ENCODE assay signal across 8 cellular contexts in genomic region chr6:20056350-20056992, GRCh38.
DNase-seq lines count a peak whose midpoint lies in the region; ATAC-seq, FAIRE-seq and TF ChIP-seq lines count a peak whose summit lies in the region.

No MANE protein-coding gene starts in this region.

- peak; percentile 90 for TF ChIP-seq CTCF in neural cell (IDR thresholded peaks at IDR 0.05; ENCODE audit: poor library complexity, severe bottlenecking)

- H3K36me3 ChIP-seq in NT2/D1 (ENCODE audit: insufficient read depth, insufficient read length, low read length) (no peaks in the 10 kb centered on the region), neural cell (ENCODE audit: insufficient read depth, low read length) (no peaks in the 10 kb centered on the region)

- H3K4me2 ChIP-seq in neural cell (ENCODE audit: low read length) = no peak overlapping the region

- H3K4me3 ChIP-seq in NT2/D1 (ENCODE audit: insufficient read length, low read depth) (no peak overlapping the region), neural cell (ENCODE audit: low read length) (peak overlapping the region; percentile 2)

- ATAC-seq in GM18873 (IDR thresholded peaks at IDR 0.05; ENCODE audit: low FRiP score, unreplicated experiment) = peak; percentile 72
- ATAC-seq in GM21786 (IDR thresholded peaks at IDR 0.05; ENCODE audit: unreplicated experiment) = no peak

- peak; percentile 95 for TF ChIP-seq RAD21 in neural cell (conservative IDR thresholded peaks at IDR 0.05)

- H4K20me1 ChIP-seq in neural cell (ENCODE audit: insufficient read depth) = no peaks in the 10 kb centered on the region

- H3K79me2 ChIP-seq in neural cell (replicated peaks; ENCODE audit: insufficient read depth, low read length) = no peaks in the 10 kb centered on the region

- peak; percentile 46 for DNase-seq in AG08396 (ENCODE audit: low spot score)
- DNase-seq in HuH-7 (ENCODE audit: low spot score) = peak; percentile 12
- DNase-seq in NT2/D1 (ENCODE audit: low read depth, low spot score) = peak; percentile 35
- no peak for DNase-seq in stimulated activated CD4-positive, alpha-beta T cell treated with anti-CD3 and anti-CD28 coated beads, Interleukin-4, amount 100 ng/mL, for 1 hour

- H3K9me2 ChIP-seq in neural cell (ENCODE audit: insufficient read depth, low read length) = no peaks in the 10 kb centered on the region

- no peak for TF ChIP-seq EP300 in neural cell (conservative IDR thresholded peaks at IDR 0.05; ENCODE audit: poor library complexity, severe bottlenecking)

- H3K9me3 ChIP-seq in NT2/D1 (ENCODE audit: insufficient read depth, low read length) (no peaks in the 10 kb centered on the region), neural cell (ENCODE audit: low read length) (no peaks in the 10 kb centered on the region)

- H3K27me3 ChIP-seq in NT2/D1 (ENCODE audit: insufficient read depth, insufficient read length) = no peaks in the 10 kb centered on the region
- H3K27me3 ChIP-seq in neural cell (ENCODE audit: insufficient read depth, low read depth, low read length) = no peaks in the 10 kb centered on the region

- H3K9ac ChIP-seq in NT2/D1 (ENCODE audit: insufficient read length, low read depth) (no peak overlapping the region), neural cell (ENCODE audit: low read length) (peak overlapping the region; percentile 32)

- peak; percentile 85 for FAIRE-seq in endometrium (lab: Jason Lieb, UNC)

- H3K27ac ChIP-seq in neural cell (ENCODE audit: low read length) = peak overlapping the region; percentile 62

- no peaks in the 10 kb centered on the region for H3K4me1 ChIP-seq in NT2/D1 (ENCODE audit: insufficient read depth, insufficient read length)

- no peaks in the 10 kb centered on the region for H3F3A ChIP-seq in neural cell (ENCODE audit: insufficient read depth, low read length, poor library complexity, severe bottlenecking)

- H2AFZ ChIP-seq in neural cell (ENCODE audit: low read depth, low read length) = no peak overlapping the region

TF ChIP-seq in neural cell, 6 proteins besides CTCF, POLR2A, EP300 and RAD21:
- TF ChIP-seq EZH2 (IDR thresholded peaks at IDR 0.05; ENCODE audit: borderline replicate concordance, insufficient read depth, low read length, poor library complexity, severe bottlenecking) (no peak), POLR2AphosphoS5 (IDR thresholded peaks at IDR 0.05) (no peak), SMC3 (conservative IDR thresholded peaks at IDR 0.05; ENCODE audit: poor library complexity) (peak; percentile 97)
- TF ChIP-seq, protein P1, sequence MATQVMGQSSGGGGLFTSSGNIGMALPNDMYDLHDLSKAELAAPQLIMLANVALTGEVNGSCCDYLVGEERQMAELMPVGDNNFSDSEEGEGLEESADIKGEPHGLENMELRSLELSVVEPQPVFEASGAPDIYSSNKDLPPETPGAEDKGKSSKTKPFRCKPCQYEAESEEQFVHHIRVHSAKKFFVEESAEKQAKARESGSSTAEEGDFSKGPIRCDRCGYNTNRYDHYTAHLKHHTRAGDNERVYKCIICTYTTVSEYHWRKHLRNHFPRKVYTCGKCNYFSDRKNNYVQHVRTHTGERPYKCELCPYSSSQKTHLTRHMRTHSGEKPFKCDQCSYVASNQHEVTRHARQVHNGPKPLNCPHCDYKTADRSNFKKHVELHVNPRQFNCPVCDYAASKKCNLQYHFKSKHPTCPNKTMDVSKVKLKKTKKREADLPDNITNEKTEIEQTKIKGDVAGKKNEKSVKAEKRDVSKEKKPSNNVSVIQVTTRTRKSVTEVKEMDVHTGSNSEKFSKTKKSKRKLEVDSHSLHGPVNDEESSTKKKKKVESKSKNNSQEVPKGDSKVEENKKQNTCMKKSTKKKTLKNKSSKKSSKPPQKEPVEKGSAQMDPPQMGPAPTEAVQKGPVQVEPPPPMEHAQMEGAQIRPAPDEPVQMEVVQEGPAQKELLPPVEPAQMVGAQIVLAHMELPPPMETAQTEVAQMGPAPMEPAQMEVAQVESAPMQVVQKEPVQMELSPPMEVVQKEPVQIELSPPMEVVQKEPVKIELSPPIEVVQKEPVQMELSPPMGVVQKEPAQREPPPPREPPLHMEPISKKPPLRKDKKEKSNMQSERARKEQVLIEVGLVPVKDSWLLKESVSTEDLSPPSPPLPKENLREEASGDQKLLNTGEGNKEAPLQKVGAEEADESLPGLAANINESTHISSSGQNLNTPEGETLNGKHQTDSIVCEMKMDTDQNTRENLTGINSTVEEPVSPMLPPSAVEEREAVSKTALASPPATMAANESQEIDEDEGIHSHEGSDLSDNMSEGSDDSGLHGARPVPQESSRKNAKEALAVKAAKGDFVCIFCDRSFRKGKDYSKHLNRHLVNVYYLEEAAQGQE (IDR thresholded peaks at IDR 0.05; ENCODE audit: borderline replicate concordance) = no peak
